ENCODE assay signal across 1 cellular context in the genomic region with DNA sequence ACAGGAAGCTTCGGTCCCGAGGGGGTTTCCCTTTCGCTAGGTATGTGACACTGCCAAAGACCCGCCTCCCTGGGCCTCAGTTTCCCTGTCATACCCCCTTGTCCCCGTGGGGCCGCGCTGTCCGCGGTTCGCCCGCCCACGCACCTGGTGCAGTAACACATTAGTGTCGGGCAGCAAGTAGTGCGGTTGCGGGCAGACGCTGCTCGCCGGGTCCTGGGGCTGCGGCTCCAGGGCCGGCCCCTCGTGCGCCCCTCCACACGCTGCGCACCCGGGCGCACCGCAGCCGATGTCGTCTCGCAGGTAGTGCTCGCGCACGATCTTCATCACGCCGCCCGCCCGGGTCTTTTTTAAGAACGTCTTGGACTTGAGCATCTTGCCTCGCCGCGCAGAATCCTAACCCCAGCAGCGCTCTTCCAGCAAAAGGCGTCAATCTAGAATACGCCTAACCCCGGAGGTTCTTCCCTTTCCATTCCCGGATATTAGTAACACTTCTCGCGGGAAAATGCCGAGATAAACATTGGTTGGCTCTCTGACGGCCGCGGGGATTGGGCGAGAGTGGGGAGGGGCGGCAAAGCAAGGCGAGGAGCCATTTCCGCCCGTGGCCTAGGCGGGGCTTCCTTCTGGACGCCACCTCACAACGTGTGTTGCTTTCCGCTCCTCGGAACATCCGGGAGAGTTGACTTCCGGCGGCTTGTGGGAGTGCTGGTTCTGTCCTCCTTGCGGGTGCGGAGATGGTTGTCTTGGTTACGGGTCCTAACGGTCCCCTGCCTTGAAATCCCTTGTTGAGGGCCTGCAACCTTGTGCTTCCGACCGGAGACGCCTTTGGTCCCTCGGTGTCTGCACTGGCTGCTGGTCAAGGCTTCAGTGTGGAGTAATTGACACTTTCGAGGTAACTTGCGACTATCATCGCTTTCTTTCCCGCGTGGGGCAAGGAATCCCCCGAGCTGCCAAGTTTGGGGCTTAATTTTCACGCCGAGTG.
TF ChIP-seq lines count a peak whose summit lies in the region.

A gene with protein sequence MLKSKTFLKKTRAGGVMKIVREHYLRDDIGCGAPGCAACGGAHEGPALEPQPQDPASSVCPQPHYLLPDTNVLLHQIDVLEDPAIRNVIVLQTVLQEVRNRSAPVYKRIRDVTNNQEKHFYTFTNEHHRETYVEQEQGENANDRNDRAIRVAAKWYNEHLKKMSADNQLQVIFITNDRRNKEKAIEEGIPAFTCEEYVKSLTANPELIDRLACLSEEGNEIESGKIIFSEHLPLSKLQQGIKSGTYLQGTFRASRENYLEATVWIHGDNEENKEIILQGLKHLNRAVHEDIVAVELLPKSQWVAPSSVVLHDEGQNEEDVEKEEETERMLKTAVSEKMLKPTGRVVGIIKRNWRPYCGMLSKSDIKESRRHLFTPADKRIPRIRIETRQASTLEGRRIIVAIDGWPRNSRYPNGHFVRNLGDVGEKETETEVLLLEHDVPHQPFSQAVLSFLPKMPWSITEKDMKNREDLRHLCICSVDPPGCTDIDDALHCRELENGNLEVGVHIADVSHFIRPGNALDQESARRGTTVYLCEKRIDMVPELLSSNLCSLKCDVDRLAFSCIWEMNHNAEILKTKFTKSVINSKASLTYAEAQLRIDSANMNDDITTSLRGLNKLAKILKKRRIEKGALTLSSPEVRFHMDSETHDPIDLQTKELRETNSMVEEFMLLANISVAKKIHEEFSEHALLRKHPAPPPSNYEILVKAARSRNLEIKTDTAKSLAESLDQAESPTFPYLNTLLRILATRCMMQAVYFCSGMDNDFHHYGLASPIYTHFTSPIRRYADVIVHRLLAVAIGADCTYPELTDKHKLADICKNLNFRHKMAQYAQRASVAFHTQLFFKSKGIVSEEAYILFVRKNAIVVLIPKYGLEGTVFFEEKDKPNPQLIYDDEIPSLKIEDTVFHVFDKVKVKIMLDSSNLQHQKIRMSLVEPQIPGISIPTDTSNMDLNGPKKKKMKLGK (minus strand): TSS at position 440 of the 979 bp plus-strand sequence. CDS start 68 bp downstream, at position 372.
A gene with protein sequence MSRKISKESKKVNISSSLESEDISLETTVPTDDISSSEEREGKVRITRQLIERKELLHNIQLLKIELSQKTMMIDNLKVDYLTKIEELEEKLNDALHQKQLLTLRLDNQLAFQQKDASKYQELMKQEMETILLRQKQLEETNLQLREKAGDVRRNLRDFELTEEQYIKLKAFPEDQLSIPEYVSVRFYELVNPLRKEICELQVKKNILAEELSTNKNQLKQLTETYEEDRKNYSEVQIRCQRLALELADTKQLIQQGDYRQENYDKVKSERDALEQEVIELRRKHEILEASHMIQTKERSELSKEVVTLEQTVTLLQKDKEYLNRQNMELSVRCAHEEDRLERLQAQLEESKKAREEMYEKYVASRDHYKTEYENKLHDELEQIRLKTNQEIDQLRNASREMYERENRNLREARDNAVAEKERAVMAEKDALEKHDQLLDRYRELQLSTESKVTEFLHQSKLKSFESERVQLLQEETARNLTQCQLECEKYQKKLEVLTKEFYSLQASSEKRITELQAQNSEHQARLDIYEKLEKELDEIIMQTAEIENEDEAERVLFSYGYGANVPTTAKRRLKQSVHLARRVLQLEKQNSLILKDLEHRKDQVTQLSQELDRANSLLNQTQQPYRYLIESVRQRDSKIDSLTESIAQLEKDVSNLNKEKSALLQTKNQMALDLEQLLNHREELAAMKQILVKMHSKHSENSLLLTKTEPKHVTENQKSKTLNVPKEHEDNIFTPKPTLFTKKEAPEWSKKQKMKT (plus strand): TSS at position 673 of the 979 bp plus-strand sequence. CDS start 1,337 bp downstream, outside the sequence.

TF ChIP-seq in HepG2, 621 proteins besides CTCF, POLR2A, EP300 and RAD21 (continued from another document and continues in another):
- TF ChIP-seq, protein P1, sequence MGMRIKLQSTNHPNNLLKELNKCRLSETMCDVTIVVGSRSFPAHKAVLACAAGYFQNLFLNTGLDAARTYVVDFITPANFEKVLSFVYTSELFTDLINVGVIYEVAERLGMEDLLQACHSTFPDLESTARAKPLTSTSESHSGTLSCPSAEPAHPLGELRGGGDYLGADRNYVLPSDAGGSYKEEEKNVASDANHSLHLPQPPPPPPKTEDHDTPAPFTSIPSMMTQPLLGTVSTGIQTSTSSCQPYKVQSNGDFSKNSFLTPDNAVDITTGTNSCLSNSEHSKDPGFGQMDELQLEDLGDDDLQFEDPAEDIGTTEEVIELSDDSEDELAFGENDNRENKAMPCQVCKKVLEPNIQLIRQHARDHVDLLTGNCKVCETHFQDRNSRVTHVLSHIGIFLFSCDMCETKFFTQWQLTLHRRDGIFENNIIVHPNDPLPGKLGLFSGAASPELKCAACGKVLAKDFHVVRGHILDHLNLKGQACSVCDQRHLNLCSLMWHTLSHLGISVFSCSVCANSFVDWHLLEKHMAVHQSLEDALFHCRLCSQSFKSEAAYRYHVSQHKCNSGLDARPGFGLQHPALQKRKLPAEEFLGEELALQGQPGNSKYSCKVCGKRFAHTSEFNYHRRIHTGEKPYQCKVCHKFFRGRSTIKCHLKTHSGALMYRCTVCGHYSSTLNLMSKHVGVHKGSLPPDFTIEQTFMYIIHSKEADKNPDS (CRISPR knock-in tag; IDR thresholded peaks at IDR 0.05) = 0 out of 2 replicates have a peak, but pooled peaks have one; percentile 23
- TF ChIP-seq, protein P2, sequence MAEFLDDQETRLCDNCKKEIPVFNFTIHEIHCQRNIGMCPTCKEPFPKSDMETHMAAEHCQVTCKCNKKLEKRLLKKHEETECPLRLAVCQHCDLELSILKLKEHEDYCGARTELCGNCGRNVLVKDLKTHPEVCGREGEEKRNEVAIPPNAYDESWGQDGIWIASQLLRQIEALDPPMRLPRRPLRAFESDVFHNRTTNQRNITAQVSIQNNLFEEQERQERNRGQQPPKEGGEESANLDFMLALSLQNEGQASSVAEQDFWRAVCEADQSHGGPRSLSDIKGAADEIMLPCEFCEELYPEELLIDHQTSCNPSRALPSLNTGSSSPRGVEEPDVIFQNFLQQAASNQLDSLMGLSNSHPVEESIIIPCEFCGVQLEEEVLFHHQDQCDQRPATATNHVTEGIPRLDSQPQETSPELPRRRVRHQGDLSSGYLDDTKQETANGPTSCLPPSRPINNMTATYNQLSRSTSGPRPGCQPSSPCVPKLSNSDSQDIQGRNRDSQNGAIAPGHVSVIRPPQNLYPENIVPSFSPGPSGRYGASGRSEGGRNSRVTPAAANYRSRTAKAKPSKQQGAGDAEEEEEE (CRISPR knock-in tag; IDR thresholded peaks at IDR 0.05; ENCODE audit: borderline replicate concordance) = no peak
- TF ChIP-seq ZNF331 (CRISPR knock-in tag; IDR thresholded peaks at IDR 0.05) = 0 out of 2 replicates have a peak, but pooled peaks have one; percentile 35
- TF ChIP-seq ZNF616 (CRISPR knock-in tag; IDR thresholded peaks at IDR 0.05; ENCODE audit: low read depth) = 0 out of 2 replicates have a peak, but pooled peaks have one; percentile 48
- TF ChIP-seq ASH2L (IDR thresholded peaks at IDR 0.05; ENCODE audit: insufficient read length, low read depth, low read length) = peak; percentile 95
- peak; percentile 4; the same call in 1 of the 2 replicates for TF ChIP-seq HNF4A (CRISPR knock-in tag; IDR thresholded peaks at IDR 0.05)
- TF ChIP-seq TEAD2 (CRISPR knock-in tag; IDR thresholded peaks at IDR 0.05) = no peak
- TF ChIP-seq NFYC (CRISPR knock-in tag; IDR thresholded peaks at IDR 0.05) = peak; percentile 87
- no peak for TF ChIP-seq CEBPG (CRISPR knock-in tag; IDR thresholded peaks at IDR 0.05)
- no peak for TF ChIP-seq DNMT3B (CRISPR knock-in tag; conservative IDR thresholded peaks at IDR 0.05)
- TF ChIP-seq THAP11 (CRISPR knock-in tag; IDR thresholded peaks at IDR 0.05) = peak; percentile 91
- TF ChIP-seq, protein P3, sequence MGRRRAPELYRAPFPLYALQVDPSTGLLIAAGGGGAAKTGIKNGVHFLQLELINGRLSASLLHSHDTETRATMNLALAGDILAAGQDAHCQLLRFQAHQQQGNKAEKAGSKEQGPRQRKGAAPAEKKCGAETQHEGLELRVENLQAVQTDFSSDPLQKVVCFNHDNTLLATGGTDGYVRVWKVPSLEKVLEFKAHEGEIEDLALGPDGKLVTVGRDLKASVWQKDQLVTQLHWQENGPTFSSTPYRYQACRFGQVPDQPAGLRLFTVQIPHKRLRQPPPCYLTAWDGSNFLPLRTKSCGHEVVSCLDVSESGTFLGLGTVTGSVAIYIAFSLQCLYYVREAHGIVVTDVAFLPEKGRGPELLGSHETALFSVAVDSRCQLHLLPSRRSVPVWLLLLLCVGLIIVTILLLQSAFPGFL (CRISPR knock-in tag; IDR thresholded peaks at IDR 0.05) = no peak
- TF ChIP-seq CENPT (CRISPR knock-in tag; IDR thresholded peaks at IDR 0.05; ENCODE audit: low read depth) = no peak
- peak; percentile 82; the same call in 1 of the 2 replicates for TF ChIP-seq HDAC1 (CRISPR knock-in tag; IDR thresholded peaks at IDR 0.05)
- no peak for TF ChIP-seq ZNF570 (CRISPR knock-in tag; IDR thresholded peaks at IDR 0.05; ENCODE audit: borderline replicate concordance)
- TF ChIP-seq ZNF7 (CRISPR knock-in tag; IDR thresholded peaks at IDR 0.05) = no peak
- TF ChIP-seq ETV5 (CRISPR knock-in tag; IDR thresholded peaks at IDR 0.05; ENCODE audit: borderline replicate concordance) = peak; percentile 84
- TF ChIP-seq AGO2 (optimal IDR thresholded peaks at IDR 0.05; ENCODE audit: low read depth, low read length) = peak; percentile 84
- peak; percentile 85 for TF ChIP-seq PHF20 (CRISPR knock-in tag; IDR thresholded peaks at IDR 0.05)
- TF ChIP-seq GZF1 (CRISPR knock-in tag; IDR thresholded peaks at IDR 0.05) = no peak
- TF ChIP-seq, protein P4, sequence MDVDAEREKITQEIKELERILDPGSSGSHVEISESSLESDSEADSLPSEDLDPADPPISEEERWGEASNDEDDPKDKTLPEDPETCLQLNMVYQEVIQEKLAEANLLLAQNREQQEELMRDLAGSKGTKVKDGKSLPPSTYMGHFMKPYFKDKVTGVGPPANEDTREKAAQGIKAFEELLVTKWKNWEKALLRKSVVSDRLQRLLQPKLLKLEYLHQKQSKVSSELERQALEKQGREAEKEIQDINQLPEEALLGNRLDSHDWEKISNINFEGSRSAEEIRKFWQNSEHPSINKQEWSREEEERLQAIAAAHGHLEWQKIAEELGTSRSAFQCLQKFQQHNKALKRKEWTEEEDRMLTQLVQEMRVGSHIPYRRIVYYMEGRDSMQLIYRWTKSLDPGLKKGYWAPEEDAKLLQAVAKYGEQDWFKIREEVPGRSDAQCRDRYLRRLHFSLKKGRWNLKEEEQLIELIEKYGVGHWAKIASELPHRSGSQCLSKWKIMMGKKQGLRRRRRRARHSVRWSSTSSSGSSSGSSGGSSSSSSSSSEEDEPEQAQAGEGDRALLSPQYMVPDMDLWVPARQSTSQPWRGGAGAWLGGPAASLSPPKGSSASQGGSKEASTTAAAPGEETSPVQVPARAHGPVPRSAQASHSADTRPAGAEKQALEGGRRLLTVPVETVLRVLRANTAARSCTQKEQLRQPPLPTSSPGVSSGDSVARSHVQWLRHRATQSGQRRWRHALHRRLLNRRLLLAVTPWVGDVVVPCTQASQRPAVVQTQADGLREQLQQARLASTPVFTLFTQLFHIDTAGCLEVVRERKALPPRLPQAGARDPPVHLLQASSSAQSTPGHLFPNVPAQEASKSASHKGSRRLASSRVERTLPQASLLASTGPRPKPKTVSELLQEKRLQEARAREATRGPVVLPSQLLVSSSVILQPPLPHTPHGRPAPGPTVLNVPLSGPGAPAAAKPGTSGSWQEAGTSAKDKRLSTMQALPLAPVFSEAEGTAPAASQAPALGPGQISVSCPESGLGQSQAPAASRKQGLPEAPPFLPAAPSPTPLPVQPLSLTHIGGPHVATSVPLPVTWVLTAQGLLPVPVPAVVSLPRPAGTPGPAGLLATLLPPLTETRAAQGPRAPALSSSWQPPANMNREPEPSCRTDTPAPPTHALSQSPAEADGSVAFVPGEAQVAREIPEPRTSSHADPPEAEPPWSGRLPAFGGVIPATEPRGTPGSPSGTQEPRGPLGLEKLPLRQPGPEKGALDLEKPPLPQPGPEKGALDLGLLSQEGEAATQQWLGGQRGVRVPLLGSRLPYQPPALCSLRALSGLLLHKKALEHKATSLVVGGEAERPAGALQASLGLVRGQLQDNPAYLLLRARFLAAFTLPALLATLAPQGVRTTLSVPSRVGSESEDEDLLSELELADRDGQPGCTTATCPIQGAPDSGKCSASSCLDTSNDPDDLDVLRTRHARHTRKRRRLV (CRISPR knock-in tag; IDR thresholded peaks at IDR 0.05) = no peak
- no peak for TF ChIP-seq ZFP37 (CRISPR knock-in tag; IDR thresholded peaks at IDR 0.05; ENCODE audit: borderline replicate concordance)
- no peak for TF ChIP-seq CBX2 (IDR thresholded peaks at IDR 0.05; ENCODE audit: low read depth, low read length)
- TF ChIP-seq CBX2 (CRISPR knock-in tag; IDR thresholded peaks at IDR 0.05; ENCODE audit: low read depth) = no peak
- TF ChIP-seq RNF2 (conservative IDR thresholded peaks at IDR 0.05; ENCODE audit: low read depth) = peak; percentile 80
- peak; percentile 73 for TF ChIP-seq RBM39 (IDR thresholded peaks at IDR 0.05; ENCODE audit: low read depth, low read length, poor library complexity, severe bottlenecking)
- no peak for TF ChIP-seq ZFP1 (CRISPR knock-in tag; IDR thresholded peaks at IDR 0.05)
- TF ChIP-seq ZNF33B (CRISPR knock-in tag; IDR thresholded peaks at IDR 0.05) = no peak
- peak; percentile 35; the same call in 1 of the 2 replicates for TF ChIP-seq CBFB (CRISPR knock-in tag; IDR thresholded peaks at IDR 0.05)
- no peak for TF ChIP-seq ZNF549 (CRISPR knock-in tag; IDR thresholded peaks at IDR 0.05)
- TF ChIP-seq, protein P5, sequence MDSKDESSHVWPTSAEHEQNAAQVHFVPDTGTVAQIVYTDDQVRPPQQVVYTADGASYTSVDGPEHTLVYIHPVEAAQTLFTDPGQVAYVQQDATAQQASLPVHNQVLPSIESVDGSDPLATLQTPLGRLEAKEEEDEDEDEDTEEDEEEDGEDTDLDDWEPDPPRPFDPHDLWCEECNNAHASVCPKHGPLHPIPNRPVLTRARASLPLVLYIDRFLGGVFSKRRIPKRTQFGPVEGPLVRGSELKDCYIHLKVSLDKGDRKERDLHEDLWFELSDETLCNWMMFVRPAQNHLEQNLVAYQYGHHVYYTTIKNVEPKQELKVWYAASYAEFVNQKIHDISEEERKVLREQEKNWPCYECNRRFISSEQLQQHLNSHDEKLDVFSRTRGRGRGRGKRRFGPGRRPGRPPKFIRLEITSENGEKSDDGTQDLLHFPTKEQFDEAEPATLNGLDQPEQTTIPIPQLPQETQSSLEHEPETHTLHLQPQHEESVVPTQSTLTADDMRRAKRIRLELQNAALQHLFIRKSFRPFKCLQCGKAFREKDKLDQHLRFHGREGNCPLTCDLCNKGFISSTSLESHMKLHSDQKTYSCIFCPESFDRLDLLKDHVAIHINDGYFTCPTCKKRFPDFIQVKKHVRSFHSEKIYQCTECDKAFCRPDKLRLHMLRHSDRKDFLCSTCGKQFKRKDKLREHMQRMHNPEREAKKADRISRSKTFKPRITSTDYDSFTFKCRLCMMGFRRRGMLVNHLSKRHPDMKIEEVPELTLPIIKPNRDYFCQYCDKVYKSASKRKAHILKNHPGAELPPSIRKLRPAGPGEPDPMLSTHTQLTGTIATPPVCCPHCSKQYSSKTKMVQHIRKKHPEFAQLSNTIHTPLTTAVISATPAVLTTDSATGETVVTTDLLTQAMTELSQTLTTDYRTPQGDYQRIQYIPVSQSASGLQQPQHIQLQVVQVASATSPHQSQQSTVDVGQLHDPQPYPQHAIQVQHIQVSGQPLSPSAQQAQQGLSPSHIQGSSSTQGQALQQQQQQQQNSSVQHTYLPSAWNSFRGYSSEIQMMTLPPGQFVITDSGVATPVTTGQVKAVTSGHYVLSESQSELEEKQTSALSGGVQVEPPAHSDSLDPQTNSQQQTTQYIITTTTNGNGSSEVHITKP (CRISPR knock-in tag; IDR thresholded peaks at IDR 0.05; ENCODE audit: low read depth) = no peak
- no peak; the same call in 1 of the 2 replicates for TF ChIP-seq MTA1 (CRISPR knock-in tag; IDR thresholded peaks at IDR 0.05; ENCODE audit: borderline replicate concordance)
